9 cellular contexts compared by ENCODE assay signal in the genomic region with DNA sequence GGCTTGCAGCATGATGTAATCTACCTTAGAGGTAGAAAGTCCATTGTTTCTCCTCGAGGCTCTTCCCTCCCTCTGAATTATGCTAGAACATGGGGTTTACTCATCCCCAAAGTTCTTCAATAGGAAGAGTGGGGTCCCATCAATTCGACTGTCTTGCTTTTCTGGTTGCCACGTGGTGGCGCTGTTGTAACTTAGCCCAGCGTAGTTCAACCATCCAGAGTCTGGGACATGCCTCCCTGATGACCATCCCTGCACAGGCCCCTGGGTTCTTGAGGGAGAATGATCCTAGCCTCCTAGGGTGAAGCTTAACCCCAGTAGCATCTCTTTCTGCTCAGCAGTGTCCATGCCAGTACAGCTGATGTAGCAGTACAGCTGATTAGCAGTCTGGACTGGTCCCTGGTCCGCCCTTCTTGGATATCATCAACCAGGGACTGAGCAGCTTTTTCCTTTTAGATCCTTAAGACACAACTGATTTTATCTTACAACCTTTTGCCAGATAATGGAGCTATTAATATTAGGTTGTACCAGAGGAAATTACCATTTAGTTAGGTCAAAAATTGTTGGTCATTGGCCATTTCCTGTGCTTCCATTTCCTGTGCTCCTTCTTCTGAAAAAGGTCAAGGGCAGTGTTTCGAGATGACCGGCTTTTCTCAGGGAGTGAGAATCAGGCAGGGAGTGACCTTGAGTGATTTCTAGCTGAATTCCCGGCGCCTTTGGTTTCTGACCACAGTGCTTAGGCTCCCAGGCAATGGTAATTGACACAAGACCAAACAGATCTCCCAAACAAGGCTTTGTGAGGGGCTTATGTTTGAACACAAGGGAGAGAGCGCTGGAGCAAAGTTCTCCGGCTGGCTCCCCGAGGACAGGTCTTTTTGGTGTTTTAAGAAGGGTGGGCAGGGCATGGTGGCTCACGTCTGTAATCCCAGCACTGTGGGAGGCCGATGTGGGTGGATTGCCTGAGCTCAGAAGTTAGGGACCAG.
DNase-seq lines count a peak whose midpoint lies in the region; ATAC-seq and TF ChIP-seq lines count a peak whose summit lies in the region.
"Had no signal": no experiment of that assay in that cellular context is flagged by ENCODE, and none has a peak within 500 bp of the region (broad histone marks: within the 10 kb centered on the region; RNA-seq: fewer than 3 reads in every experiment).

No MANE protein-coding gene starts in this region.

- no peaks in the 10 kb centered on the region for H3K4me1 Mint-ChIP-seq in stimulated activated memory B cell treated with anti-CD40 and anti-IgM and Interleukin-4, amounts not matched to agents 10 μg/mL and 1 μg/mL and 100 μg/mL, for 72 hours
- H3K4me1 Mint-ChIP-seq: memory B cell had no signal

- H3K4me2 ChIP-seq in smooth muscle cell: no peak overlapping the region

- 62% methylated on average over 15 of the region's 15 CpGs for WGBS in smooth muscle cell (ENCODE audit: low lambda C conversion rate)

- H3K79me2 ChIP-seq in smooth muscle cell (ENCODE audit: low read depth): no peaks in the 10 kb centered on the region

- no peak overlapping the region for H3K9ac ChIP-seq in smooth muscle cell (ENCODE audit: low read depth)

- TF ChIP-seq CTCF in foreskin keratinocyte (conservative IDR thresholded peaks at IDR 0.05) (peak; percentile 86), smooth muscle cell (IDR thresholded peaks at IDR 0.05; ENCODE audit: borderline replicate concordance, insufficient read depth, poor library complexity, severe bottlenecking) (peak; percentile 49)

- H3K9me3 Mint-ChIP-seq in stimulated activated memory B cell treated with anti-CD40 and anti-IgM and Interleukin-4, amounts not matched to agents 10 μg/mL and 1 μg/mL and 100 μg/mL, for 72 hours: peaks cover 2% of the 10 kb centered on the region
- H3K9me3 Mint-ChIP-seq: memory B cell had no signal

- H3K4me3 ChIP-seq in smooth muscle cell: no peak overlapping the region
- H3K4me3 ChIP-seq: SK-N-MC had no signal

- H3K27ac ChIP-seq in foreskin keratinocyte: no peak overlapping the region
- no peak overlapping the region for H3K27ac ChIP-seq in smooth muscle cell (ENCODE audit: low read depth)
- H3K27ac ChIP-seq: SK-N-MC had no signal

- H3K36me3 ChIP-seq in smooth muscle cell (ENCODE audit: low read depth): no peaks in the 10 kb centered on the region

- no peak overlapping the region for H3K27ac Mint-ChIP-seq in stimulated activated memory B cell treated with anti-CD40 and anti-IgM and Interleukin-4, amounts not matched to agents 10 μg/mL and 1 μg/mL and 100 μg/mL, for 72 hours
- H3K27ac Mint-ChIP-seq: memory B cell had no signal

- H3K4me1 ChIP-seq in foreskin keratinocyte: peaks cover 7% of the 10 kb centered on the region
- H3K4me1 ChIP-seq in smooth muscle cell (ENCODE audit: low read depth): no peaks in the 10 kb centered on the region

- H3K4me3 Mint-ChIP-seq in stimulated activated memory B cell treated with anti-CD40 and anti-IgM and Interleukin-4, amounts not matched to agents 10 μg/mL and 1 μg/mL and 100 μg/mL, for 72 hours: no peak overlapping the region
- H3K4me3 Mint-ChIP-seq: memory B cell had no signal

- no peaks in the 10 kb centered on the region for H3K9me3 ChIP-seq in smooth muscle cell (replicated peaks; ENCODE audit: low read depth)

- H3K27me3 Mint-ChIP-seq in stimulated activated memory B cell treated with anti-CD40 and anti-IgM and Interleukin-4, amounts not matched to agents 10 μg/mL and 1 μg/mL and 100 μg/mL, for 72 hours: no peaks in the 10 kb centered on the region

- peak; percentile 75 for DNase-seq in HCEC 1CT
- DNase-seq in RPMI7951 (ENCODE audit: low read depth): peak; percentile 54
- peak; percentile 17 to 52 for DNase-seq in foreskin keratinocyte
- no peak for DNase-seq in smooth muscle cell (lab: John Stamatoyannopoulos, UW; ENCODE audit: unreplicated experiment)

- H3F3A ChIP-seq in smooth muscle cell (ENCODE audit: low read depth): no peaks in the 10 kb centered on the region

- H2AFZ ChIP-seq in smooth muscle cell (ENCODE audit: low read depth): no peak overlapping the region

- peak; percentile 49 for ATAC-seq in foreskin keratinocyte
- ATAC-seq in HG02884 (IDR thresholded peaks at IDR 0.05; ENCODE audit: unreplicated experiment): no peak
- no peak for ATAC-seq in GM18498 (IDR thresholded peaks at IDR 0.05; ENCODE audit: unreplicated experiment)
- no peak for ATAC-seq in stimulated activated memory B cell treated with anti-CD40 and anti-IgM and Interleukin-4, amounts not matched to agents 10 μg/mL and 1 μg/mL and 100 μg/mL, for 72 hours

- H4K20me1 ChIP-seq in smooth muscle cell (ENCODE audit: low read depth): no peaks in the 10 kb centered on the region

- H3K36me3 Mint-ChIP-seq in stimulated activated memory B cell treated with anti-CD40 and anti-IgM and Interleukin-4, amounts not matched to agents 10 μg/mL and 1 μg/mL and 100 μg/mL, for 72 hours: no peaks in the 10 kb centered on the region
- H3K36me3 Mint-ChIP-seq: memory B cell had no signal

- H3K27me3 ChIP-seq in foreskin keratinocyte (no peaks in the 10 kb centered on the region), smooth muscle cell (ENCODE audit: low read depth) (no peaks in the 10 kb centered on the region)
